ENCODE assay signal across 8 cellular contexts in genomic region chr9:134325813-134326753, GRCh38. TPM values are rescaled to one million over a fixed set of nuclear protein-coding genes. Genes with fewer than 3 reads are reported as not detected.
DNase-seq lines count a peak whose midpoint lies in the region; ATAC-seq, FAIRE-seq and TF ChIP-seq lines count a peak whose summit lies in the region.

RXRA (plus strand) TSS chr9:134326455; CDS start chr9:134326632, 177 bp downstream.

- TF ChIP-seq CTCF in endothelial cell of umbilical vein (IDR thresholded peaks at IDR 0.05; ENCODE audit: extremely low read depth in 1 of 2, insufficient read depth in 1 of 2, low read depth in 1 of 2, low read length in 2 of 2): no peak

- in situ Hi-C loops in GM23248 (cut with MboI): no loop called here

- H3K4me2 ChIP-seq in GM23248 (ENCODE audit: unreplicated experiment) (peak within 1 kb of the TSS; percentile 83), endothelial cell of umbilical vein (ENCODE audit: insufficient read depth, low read length) (peak within 1 kb of the TSS; percentile 94)

- H3K27me3 ChIP-seq in GM23248 (replicated peaks; ENCODE audit: insufficient read depth): no peaks in the 10 kb centered on the region
- no peaks in the 10 kb centered on the region for H3K27me3 ChIP-seq in endothelial cell of umbilical vein (ENCODE audit: control insufficient read depth in 2 of 2, insufficient read depth in 2 of 2, low read length in 2 of 2)

- H3K79me2 ChIP-seq in GM23248 (ENCODE audit: insufficient read depth): peaks cover 43% of the 10 kb centered on the region
- H3K79me2 ChIP-seq in endothelial cell of umbilical vein (ENCODE audit: control insufficient read depth, insufficient read depth, low read length): peaks cover 43% of the 10 kb centered on the region

- H3K27ac ChIP-seq in GM23248: peak within 1 kb of the TSS; percentile 86
- peak within 1 kb of the TSS; percentile 82 for H3K27ac ChIP-seq in endothelial cell of umbilical vein (ENCODE audit: insufficient read depth, low read depth, low read length)

- no peaks in the 10 kb centered on the region for H3K9me2 ChIP-seq in GM23248 (ENCODE audit: insufficient read depth)

- H3K9ac ChIP-seq in GM23248: peak within 1 kb of the TSS; percentile 86
- peak within 1 kb of the TSS; percentile 83 for H3K9ac ChIP-seq in endothelial cell of umbilical vein (replicated peaks; ENCODE audit: extremely low read depth, insufficient read depth, low read length)

- H3K36me3 ChIP-seq in GM23248 (ENCODE audit: low read depth) (no peaks in the 10 kb centered on the region), endothelial cell of umbilical vein (ENCODE audit: control insufficient read depth in 2 of 2, extremely low read depth in 1 of 2, insufficient read depth in 2 of 2, low read length in 2 of 2) (no peaks in the 10 kb centered on the region)

- H3K9me3 ChIP-seq in GM23248 (ENCODE audit: low read depth) (no peaks in the 10 kb centered on the region), endothelial cell of umbilical vein (replicated peaks; ENCODE audit: control insufficient read depth, insufficient read depth, low read length) (no peaks in the 10 kb centered on the region)

- no TSS peak for BruUV-seq in endothelial cell of umbilical vein (replicated peaks; lab: Mats Ljungman, UMichigan)

- H3K9me1 ChIP-seq in endothelial cell of umbilical vein (replicated peaks; ENCODE audit: control insufficient read depth, extremely low read depth, insufficient read depth, low read length): no peaks in the 10 kb centered on the region

- intact Hi-C loops in endothelial cell of umbilical vein (cut with micrococcal nuclease): loop anchor here (1.0 to 2.0 kb wide), 4 partner anchors 49 to 162 kb away; partner anchors contain the start of gene RNU6ATAC

- POLR2A ChIA-PET in endothelial cell of umbilical vein (lab: Charles Lee): no interaction called here

- peaks cover 22% of the 10 kb centered on the region for H3K4me1 ChIP-seq in GM23248 (ENCODE audit: insufficient read depth)
- peaks cover 21% of the 10 kb centered on the region for H3K4me1 ChIP-seq in endothelial cell of umbilical vein (ENCODE audit: control insufficient read depth, extremely low read depth, insufficient read depth, low read length)

- peak within 1 kb of the TSS; percentile 85 for H2AFZ ChIP-seq in GM23248
- H2AFZ ChIP-seq in endothelial cell of umbilical vein (ENCODE audit: low read depth, low read length): peak within 1 kb of the TSS; percentile 91

- TF ChIP-seq POLR2A in endothelial cell of umbilical vein (IDR thresholded peaks at IDR 0.05; ENCODE audit: low read depth, low read length): peak; percentile 80

- H4K20me1 ChIP-seq in GM23248 (ENCODE audit: insufficient read depth) (no peaks in the 10 kb centered on the region), endothelial cell of umbilical vein (replicated peaks; ENCODE audit: control insufficient read depth, extremely low read depth, insufficient read depth, low read length) (no peaks in the 10 kb centered on the region)

- peak; percentile 4 for FAIRE-seq in endothelial cell of umbilical vein (lab: Jason Lieb, UNC)

- ATAC-seq in HG02798 (IDR thresholded peaks at IDR 0.05; ENCODE audit: poor library complexity, unreplicated experiment): no peak

- DNase-seq in AG08396 (ENCODE audit: low spot score) (peak; percentile 97), GM23248 (peak; percentile 90), NCI-H748 (lab: John Stamatoyannopoulos, UW; ENCODE audit: unreplicated experiment) (peak; percentile 88), activated T-cell treated with anti-CD3 and anti-CD28 coated beads for 24 hours (ENCODE audit: low read depth) (peak; percentile 22), endothelial cell of umbilical vein (ENCODE audit: low read depth, low spot score) (peak; percentile 56), mesenteric fat pad (ENCODE audit: low spot score) (no peak)
- peak; percentile 15 to 22 for DNase-seq in stimulated activated CD8-positive, alpha-beta memory T cell treated with anti-CD3 and anti-CD28 coated beads, Interleukin-15, amount 100 ng/mL, for 48 hours (ENCODE audit: low read depth in 2 of 2)

- dilution Hi-C loops in endothelial cell of umbilical vein (cut with MboI; ENCODE audit: extremely low pct_ligation_motif_present, low sequenced_read_pairs): no loop called here

- H3K4me3 ChIP-seq in GM23248 (peak within 1 kb of the TSS; percentile 85), endothelial cell of umbilical vein (replicated peaks in 1 of 3; ENCODE audit: insufficient read depth in 1 of 3, low read depth in 1 of 3, low read length in 3 of 3) (peak within 1 kb of the TSS; percentile 59 to 84 (median 75))

- CTCF ChIA-PET in endothelial cell of umbilical vein (lab: Charles Lee): interaction anchor here (0.7 to 1.4 kb wide), 5 partner anchors 15 to 155 kb away, joined by 3 to 5 read pairs (median 3); no protein-coding TSS in a partner anchor

- 1% methylated on average over 26 to 59 of the region's 164 CpGs for WGBS in GM23248 (ENCODE audit: low coverage in 1 of 2, low lambda C conversion rate in 2 of 2, missing lambda C conversion rate in 2 of 2), 2 experiments

- H3F3A ChIP-seq in GM23248 (ENCODE audit: insufficient read depth): peaks cover 8% of the 10 kb centered on the region; the same call in 1 of the 2 replicates

TF ChIP-seq in endothelial cell of umbilical vein, 7 proteins besides CTCF, POLR2A, EP300 and RAD21:
- TF ChIP-seq JUN (IDR thresholded peaks at IDR 0.05; ENCODE audit: borderline replicate concordance, insufficient read depth, insufficient read length, low read depth) (no peak), MAX (IDR thresholded peaks at IDR 0.05; ENCODE audit: insufficient read depth, insufficient read length) (no peak), EZH2 (IDR thresholded peaks at IDR 0.05; ENCODE audit: borderline replicate concordance, low read depth, low read length, severe bottlenecking) (no peak), FOS (IDR thresholded peaks at IDR 0.05; ENCODE audit: borderline replicate concordance, insufficient read depth, low read length) (no peak), GATA2 (IDR thresholded peaks at IDR 0.05; ENCODE audit: insufficient read depth, insufficient read length, low read depth, low read length) (no peak), POLR2AphosphoS5 (IDR thresholded peaks at IDR 0.05; ENCODE audit: insufficient read depth, low read depth, low read length) (peak; percentile 82), MYC (IDR thresholded peaks at IDR 0.05; ENCODE audit: low read depth, low read length) (no peak)

RNA-seq across cellular contexts. Expression of gene RXRA, which starts in this region (rescaled TPM):
- 26.1 and 34.8 TPM in 2 replicates for total RNA-seq in GM23248 (2014; rRNA removed; shearing (Covaris generic))
- polyA plus RNA-seq in GM23248 (2016; fragmentation: Nextera tagmentation; extraction: Ambion mirVana) (3.5 and 3.9 TPM in 2 replicates), endothelial cell of umbilical vein (14.9 and 15.4 TPM in 2 replicates)
- total RNA-seq in endothelial cell of umbilical vein (37.4 and 38.9 TPM in 2 replicates), mesenteric fat pad (129 TPM)
- 13.0 and 17.0 TPM in 2 replicates for polyA plus RNA-seq in endothelial cell of umbilical vein (2011; cell fraction: cytosol; rRNA removed)
- polyA plus RNA-seq in endothelial cell of umbilical vein (2011; cell fraction: nucleus; rRNA removed): 14.6 and 14.9 TPM in 2 replicates
- 20.7 and 26.0 TPM in 2 replicates for polyA plus RNA-seq in endothelial cell of umbilical vein (2012)
- 13.7 and 18.4 TPM in 2 replicates for polyA minus RNA-seq in endothelial cell of umbilical vein
- 25.0 TPM for polyA minus RNA-seq in endothelial cell of umbilical vein (2011; cell fraction: cytosol; rRNA and poly(A)+ RNA removed)
- polyA minus RNA-seq in endothelial cell of umbilical vein (2011; cell fraction: nucleus; rRNA and poly(A)+ RNA removed): 10.7 and 20.4 TPM in 2 replicates
